19 cellular contexts compared by ENCODE assay signal in genomic region chr10:96606216-96606615, GRCh38. TPM values are rescaled to one million over a fixed set of nuclear protein-coding genes. Genes with fewer than 3 reads are reported as not detected.
DNase-seq lines count a peak whose midpoint lies in the region; ATAC-seq and TF ChIP-seq lines count a peak whose summit lies in the region.
"Had no signal": no experiment of that assay in that cellular context is flagged by ENCODE, and none has a peak within 500 bp of the region (broad histone marks: within the 10 kb centered on the region; RNA-seq: fewer than 3 reads in every experiment).

No MANE protein-coding gene starts in this region.

- H3K36me3 Mint-ChIP-seq in activated T-cell treated with anti-CD3 and anti-CD28 coated beads, Interleukin-2, amount 50 U/mL, for 24 hours (ENCODE audit: low read depth), result no peaks in the 10 kb centered on the region
- H3K36me3 Mint-ChIP-seq: mesothelial cell of epicardium had no signal

- no TSS peak for BruUV-seq in OCI-LY7 (replicated peaks; lab: Mats Ljungman, UMichigan)

- no peaks in the 10 kb centered on the region for H3K79me2 ChIP-seq in OCI-LY7 (ENCODE audit: insufficient read depth, low read depth, low read length)

- no peaks in the 10 kb centered on the region; the same call in 1 of the 2 replicates for H4K20me1 ChIP-seq in OCI-LY7 (ENCODE audit: insufficient read depth, low read length)

- H3K27ac ChIP-seq in OCI-LY7 (ENCODE audit: low read depth, low read length, poor library complexity, severe bottlenecking), result no peak overlapping the region
- H3K27ac ChIP-seq: C4-2B, KMS-11, pancreas, thoracic aorta, WERI-Rb-1 had no signal

- H3K27me3 Mint-ChIP-seq in activated T-cell treated with anti-CD3 and anti-CD28 coated beads, Interleukin-2, amount 50 U/mL, for 24 hours, result no peaks in the 10 kb centered on the region
- H3K27me3 Mint-ChIP-seq: effector memory CD8-positive, alpha-beta T cell had no signal

- TF ChIP-seq CTCF in fibroblast of villous mesenchyme (IDR thresholded peaks at IDR 0.05; ENCODE audit: insufficient read depth, low read depth, low read length) (no peak), retinal pigment epithelial cell (conservative IDR thresholded peaks at IDR 0.05; ENCODE audit: low read depth, low read length) (no peak), OCI-LY7 (conservative IDR thresholded peaks at IDR 0.05; ENCODE audit: low read length) (no peak)

- H3K4me2 ChIP-seq in OCI-LY7 (ENCODE audit: low read length), result no peak overlapping the region
- H3K4me2 ChIP-seq: KMS-11 had no signal

- no peaks in the 10 kb centered on the region for H3K9me3 Mint-ChIP-seq in activated T-cell treated with anti-CD3 and anti-CD28 coated beads, Interleukin-2, amount 50 U/mL, for 24 hours
- H3K9me3 Mint-ChIP-seq: activated naive CD4-positive, alpha-beta T cell treated with anti-CD3 and anti-CD28 coated beads for 36 hours; effector memory CD8-positive, alpha-beta T cell; mesothelial cell of epicardium had no signal

- POLR2A ChIA-PET in OCI-LY7 (lab: Charles Lee), result interaction anchor here (0.6 kb wide), 1 partner anchor 154 kb away, joined by 4 read pairs; no protein-coding TSS in a partner anchor

- no peak for ATAC-seq in GM18498 (IDR thresholded peaks at IDR 0.05; ENCODE audit: unreplicated experiment)
- ATAC-seq in GM21737 (IDR thresholded peaks at IDR 0.05; ENCODE audit: unreplicated experiment), result no peak
- ATAC-seq: effector memory CD8-positive, alpha-beta T cell; pancreas had no signal

- intact Hi-C loops in OCI-LY7 (cut with micrococcal nuclease; ENCODE audit: unreplicated experiment), result no loop called here

- no peaks in the 10 kb centered on the region for H3K9me3 ChIP-seq in OCI-LY7 (ENCODE audit: low read length)
- H3K9me3 ChIP-seq: pancreas, thoracic aorta had no signal

- no peak overlapping the region for H2AFZ ChIP-seq in OCI-LY7 (ENCODE audit: low read length)

- H3K9me2 ChIP-seq in OCI-LY7 (ENCODE audit: insufficient read depth, low read length), result no peaks in the 10 kb centered on the region

- H3K4me3 ChIP-seq in fibroblast of villous mesenchyme (ENCODE audit: low read depth, low read length) (no peak overlapping the region), retinal pigment epithelial cell (ENCODE audit: low read length) (no peak overlapping the region), OCI-LY7 (ENCODE audit: low read depth, low read length, poor library complexity, severe bottlenecking) (no peak overlapping the region)
- H3K4me3 ChIP-seq: pancreas, thoracic aorta had no signal

- no peak overlapping the region for H3K4me3 Mint-ChIP-seq in activated T-cell treated with anti-CD3 and anti-CD28 coated beads, Interleukin-2, amount 50 U/mL, for 24 hours
- H3K4me3 Mint-ChIP-seq: activated naive CD4-positive, alpha-beta T cell treated with anti-CD3 and anti-CD28 coated beads for 36 hours; effector memory CD8-positive, alpha-beta T cell; mesothelial cell of epicardium had no signal

- H3K27ac Mint-ChIP-seq in activated T-cell treated with anti-CD3 and anti-CD28 coated beads, Interleukin-2, amount 50 U/mL, for 24 hours, result no peak overlapping the region
- H3K27ac Mint-ChIP-seq: activated naive CD4-positive, alpha-beta T cell treated with anti-CD3 and anti-CD28 coated beads for 36 hours; mesothelial cell of epicardium had no signal

- peaks cover 100% of the 10 kb centered on the region for H3K36me3 ChIP-seq in OCI-LY7 (ENCODE audit: insufficient read depth, low read length)
- H3K36me3 ChIP-seq: thoracic aorta, WERI-Rb-1 had no signal

- CTCF ChIA-PET in OCI-LY7 (lab: Charles Lee; ENCODE audit: unreplicated experiment), result no interaction called here

- H3K4me1 Mint-ChIP-seq in activated T-cell treated with anti-CD3 and anti-CD28 coated beads, Interleukin-2, amount 50 U/mL, for 24 hours (ENCODE audit: low read depth), result peaks cover 7% of the 10 kb centered on the region

- peak; percentile 62 for DNase-seq in ELF-1 (ENCODE audit: low read depth, low spot score)
- DNase-seq in NCI-H226, result peak; percentile 56
- DNase-seq in fibroblast of villous mesenchyme (ENCODE audit: low read depth), result peak; percentile 61
- DNase-seq in retinal pigment epithelial cell (ENCODE audit: low read depth), result peak; percentile 16
- DNase-seq in activated T-cell treated with anti-CD3 and anti-CD28 coated beads, Interleukin-2, amount 50 U/mL, for 24 hours, result no peak
- DNase-seq in OCI-LY7 (ENCODE audit: low spot score), result no peak
- DNase-seq: activated naive CD4-positive, alpha-beta T cell treated with anti-CD3 and anti-CD28 coated beads for 36 hours; effector memory CD8-positive, alpha-beta T cell; NCI-H1436 treated with DMSO at 0.1 percent for 48 hours; NCI-H446; pancreas; stimulated activated CD4-positive, alpha-beta T cell treated with anti-CD3 and anti-CD28 coated beads, Interleukin-15, amount 100 ng/mL, for 24 hours; WERI-Rb-1 had no signal

- no peaks in the 10 kb centered on the region for H3K4me1 ChIP-seq in OCI-LY7 (ENCODE audit: insufficient read depth, low read length, poor library complexity, severe bottlenecking)
- H3K4me1 ChIP-seq: pancreas had no signal

RNA-seq across cellular contexts. Expression of gene TM9SF3, which starts 19.4 kb away (rescaled TPM):
- total RNA-seq in fibroblast of villous mesenchyme (92.1 and 147 TPM in 2 replicates), OCI-LY7 (2022) (80.2 and 88.8 TPM in 2 replicates)
- total RNA-seq in OCI-LY7 (2014; rRNA removed; shearing (Covaris generic)), result 20.8 and 23.0 TPM in 2 replicates

Comparison
In these comparisons a context has a peak if more than half of its experiments do, and no peak if none do; other contexts are left out.
1. DNase-seq: peak in ELF-1 (single experiment), NCI-H226 (single experiment), fibroblast of villous mesenchyme (single experiment) and retinal pigment epithelial cell (single experiment); none in activated T-cell treated with anti-CD3 and anti-CD28 coated beads, Interleukin-2, amount 50 U/mL, for 24 hours (single experiment) and OCI-LY7 (single experiment).